9 cellular contexts compared by ENCODE assay signal in the genomic region with DNA sequence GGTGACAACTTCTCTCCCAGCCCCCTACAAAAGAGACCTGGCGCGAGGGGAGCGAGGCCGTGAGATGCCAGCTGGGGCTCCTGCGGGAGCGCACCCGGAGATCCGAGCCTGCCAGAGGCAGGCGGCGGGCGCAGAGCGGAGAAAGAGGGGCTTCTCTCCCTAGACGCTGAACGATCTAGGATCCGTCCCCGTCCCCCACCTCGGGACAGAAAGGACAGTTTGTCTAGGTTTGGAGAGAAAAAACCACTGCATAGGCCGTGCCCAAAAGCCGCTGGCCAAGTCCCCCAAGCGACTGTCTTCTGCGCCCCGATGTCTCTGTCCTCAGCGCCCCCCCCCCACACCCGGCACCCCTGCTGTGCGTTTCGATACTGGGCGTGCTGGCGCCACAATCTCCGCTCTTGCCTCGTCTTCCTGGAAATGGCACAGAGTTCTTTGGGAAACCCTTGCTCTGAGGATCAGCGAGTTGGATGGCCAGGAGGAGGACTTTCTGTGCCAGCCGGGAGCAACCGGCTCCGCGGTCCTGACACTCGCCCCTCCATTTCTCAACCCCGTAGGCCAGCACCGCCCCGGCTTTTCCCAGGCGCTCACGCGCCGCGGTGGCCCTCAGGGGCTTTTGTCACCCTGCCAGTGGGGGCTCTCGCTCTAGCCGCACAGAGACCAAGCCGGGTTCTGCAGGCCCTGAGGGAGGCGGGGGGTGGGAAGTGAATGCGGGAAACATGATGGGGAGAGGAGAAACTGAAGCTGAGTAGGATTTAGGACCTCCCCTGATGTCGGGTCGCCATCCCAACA. TPM values are rescaled to one million over a fixed set of nuclear protein-coding genes. Genes with fewer than 3 reads are reported as not detected.
DNase-seq lines count a peak whose midpoint lies in the region; ATAC-seq, FAIRE-seq and TF ChIP-seq lines count a peak whose summit lies in the region.
"Had no signal": no experiment of that assay in that cellular context is flagged by ENCODE, and none has a peak within 500 bp of the region (broad histone marks: within the 10 kb centered on the region; RNA-seq: fewer than 3 reads in every experiment).

No MANE protein-coding gene starts in this region.

- H4K20me1 ChIP-seq in GM12878 (ENCODE audit: control insufficient read depth, insufficient read depth): no peaks in the 10 kb centered on the region
- H4K20me1 ChIP-seq in HepG2 (ENCODE audit: insufficient read depth, low read length): peaks cover 4% of the 10 kb centered on the region; the same call in 1 of the 2 replicates

- peak; percentile 41 for ATAC-seq in GM12878
- ATAC-seq in HepG2: peak; percentile 18
- ATAC-seq in HG03571 (IDR thresholded peaks at IDR 0.05; ENCODE audit: unreplicated experiment): no peak
- no peak for ATAC-seq in GM18498 (IDR thresholded peaks at IDR 0.05; ENCODE audit: unreplicated experiment)
- no peak for ATAC-seq in GM21515 (IDR thresholded peaks at IDR 0.05; ENCODE audit: unreplicated experiment)

- peaks cover 34% of the 10 kb centered on the region for H3K4me1 ChIP-seq in GM12878 (ENCODE audit: control insufficient read depth, insufficient read depth, low read length)
- H3K4me1 ChIP-seq in HepG2 (ENCODE audit: insufficient read depth, low read length): peaks cover 41% of the 10 kb centered on the region
- no peaks in the 10 kb centered on the region for H3K4me1 ChIP-seq in urinary bladder (ENCODE audit: insufficient read depth)

- POLR2A ChIA-PET in GM12878 (lab: Charles Lee) (interaction anchor here (0.6 to 2.6 kb wide), 8 partner anchors 9 to 577 kb away, joined by 3 to 19 read pairs (median 5); no protein-coding TSS in a partner anchor), HepG2 (lab: Yijun Ruan, JAX) (no interaction called here)

- H3K27me3 ChIP-seq in GM12878 (replicated peaks in 1 of 2; ENCODE audit: control insufficient read depth in 2 of 2, insufficient read depth in 2 of 2, low read length in 1 of 2) (0 out of 4 replicates have a peak, but pooled peaks cover 0 to 3% of the 10 kb centered on the region in 2 experiments), HepG2 (ENCODE audit: control insufficient read depth in 1 of 2, insufficient read depth in 2 of 2, low read length in 2 of 2) (peaks cover 28 to 90% of the 10 kb centered on the region in 2 experiments)

- intact Hi-C loops in GM12878 (cut with micrococcal nuclease; ENCODE audit: unreplicated experiment) (no loop called here), HepG2 (cut with micrococcal nuclease; ENCODE audit: unreplicated experiment) (no loop called here)

- H3K4me3 ChIP-seq in GM12878 (peak overlapping the region; percentile 82), HepG2 (replicated peaks in 1 of 3; ENCODE audit: insufficient read depth in 1 of 3, low read depth in 2 of 3, low read length in 3 of 3) (peak overlapping the region in 2 of 3 experiments; percentile 25 to 61; a peak in 1 of 6 replicates), urinary bladder (ENCODE audit: low read depth, low read length) (peak overlapping the region; percentile 52)

- peak overlapping the region; percentile 37; the same call in 1 of the 2 replicates for H3K27ac ChIP-seq in GM12878 (ENCODE audit: control insufficient read depth, insufficient read depth)
- no peak overlapping the region for H3K27ac ChIP-seq in HepG2 (ENCODE audit: extremely low read length, insufficient read depth, low read length)
- no peak overlapping the region for H3K27ac ChIP-seq in urinary bladder (ENCODE audit: low read depth)
- H3K27ac ChIP-seq: epithelial cell of prostate had no signal

- FAIRE-seq in GM12878 (lab: Jason Lieb, UNC) (no peak), HepG2 (lab: Jason Lieb, UNC) (no peak)

- no peaks in the 10 kb centered on the region for H3K9me3 ChIP-seq in GM12878 (replicated peaks; ENCODE audit: control insufficient read depth, insufficient read depth, low read length)
- no peaks in the 10 kb centered on the region for H3K9me3 ChIP-seq in HepG2 (ENCODE audit: low read length)

- TF ChIP-seq EP300 in GM12878 (IDR thresholded peaks at IDR 0.05; ENCODE audit: borderline replicate concordance in 1 of 2, control insufficient read depth in 1 of 2, low read depth in 2 of 2, low read length in 2 of 2): no peak
- no peak for TF ChIP-seq EP300 in HepG2 (IDR thresholded peaks at IDR 0.05; ENCODE audit: low read depth in 2 of 2, low read length in 2 of 2)
- TF ChIP-seq EP300 in HepG2 (CRISPR knock-in tag; IDR thresholded peaks at IDR 0.05; ENCODE audit: borderline replicate concordance): no peak

- H3K79me2 ChIP-seq in GM12878 (ENCODE audit: control insufficient read depth, insufficient read depth, low read length) (peaks cover 26% of the 10 kb centered on the region), HepG2 (ENCODE audit: insufficient read depth, low read length) (no peaks in the 10 kb centered on the region)

- under 1% methylated on average over 44 of the region's 51 CpGs for WGBS in GM12878 (ENCODE audit: insufficient coverage, insufficient replicate concordance, low lambda C conversion rate, missing lambda C conversion rate)
- WGBS in HepG2 (ENCODE audit: low lambda C conversion rate): 6% methylated on average over 26 of the region's 51 CpGs
- 1% methylated on average over 51 of the region's 51 CpGs for WGBS in urinary bladder

- peak; percentile 15 for DNase-seq in stimulated activated CD4-positive, alpha-beta T cell treated with anti-CD3 and anti-CD28 coated beads, Interleukin-15, amount 100 ng/mL, for 24 hours
- no peak for DNase-seq in stimulated activated CD4-positive, alpha-beta T cell treated with anti-CD3 and anti-CD28 coated beads, Interleukin-1b, Interleukin-23, amount 100 ng/mL, for 48 hours
- no peak for DNase-seq in GM12878 (ENCODE audit: low read depth, low spot score)
- DNase-seq in HepG2 (ENCODE audit: low spot score): no peak

- no TSS peak for BruUV-seq in GM12878 (replicated peaks; lab: Mats Ljungman, UMichigan)
- no TSS peak for BruUV-seq in HepG2 (replicated peaks; lab: Mats Ljungman, UMichigan)

- RAD21 ChIA-PET in GM12878 (lab: Charles Lee; ENCODE audit: unreplicated experiment): interaction anchor here (0.6 to 5.1 kb wide), 15 partner anchors 9 to 439 kb away, joined by 3 to 54 read pairs (median 4); partner anchors contain the start of genes COG1 and SLC39A11

- TF ChIP-seq POLR2A in GM12878 (IDR thresholded peaks at IDR 0.05; ENCODE audit: low read depth, low read length) (no peak), HepG2 (IDR thresholded peaks at IDR 0.05; ENCODE audit: insufficient read depth in 1 of 2, low read depth in 2 of 2, low read length in 2 of 2) (no peak)

- CTCF ChIA-PET in GM12878 (lab: Yijun Ruan, JAX) (interaction anchor here (0.7 to 3.6 kb wide), 10 partner anchors 9 to 606 kb away, joined by 3 to 32 read pairs (median 9); no protein-coding TSS in a partner anchor), HepG2 (lab: Yijun Ruan, JAX; ENCODE audit: low intra/inter-chr PET ratio, low total read pairs) (no interaction called here)

- H3K4me2 ChIP-seq in GM12878 (ENCODE audit: control insufficient read depth, insufficient read depth) (peak overlapping the region; percentile 95), HepG2 (ENCODE audit: low read depth, low read length) (peak overlapping the region; percentile 57)

- H3K36me3 ChIP-seq in GM12878 (ENCODE audit: control insufficient read depth in 2 of 2, insufficient read depth in 2 of 2, low read length in 1 of 2): no peaks in the 10 kb centered on the region; a peak in 1 of 4 replicates
- H3K36me3 ChIP-seq in HepG2 (replicated peaks in 1 of 2; ENCODE audit: control insufficient read depth in 1 of 2, insufficient read depth in 2 of 2, low read length in 2 of 2): no peaks in the 10 kb centered on the region
- no peaks in the 10 kb centered on the region for H3K36me3 ChIP-seq in urinary bladder (ENCODE audit: insufficient read depth)

- in situ Hi-C loops in GM12878 (cut with MboI) (no loop called here), HepG2 (cut with HindIII; ENCODE audit: extremely low pct_ligation_motif_present, low pct_unique_long_range_greater_than_20kb) (no loop called here)

- TF ChIP-seq CTCF in GM12878 (IDR thresholded peaks at IDR 0.05 in 2 of 3, conservative IDR thresholded peaks at IDR 0.05 in 1 of 3; ENCODE audit: control insufficient read depth in 2 of 3, extremely low read depth in 1 of 3, insufficient read depth in 1 of 3, low read depth in 3 of 3, low read length in 3 of 3): no peak
- no peak for TF ChIP-seq CTCF in HepG2 (CRISPR knock-in tag; IDR thresholded peaks at IDR 0.05)

- H3K9ac ChIP-seq in GM12878 (ENCODE audit: control insufficient read depth, insufficient read depth, low read length): peak overlapping the region; percentile 66
- no peak overlapping the region for H3K9ac ChIP-seq in HepG2 (ENCODE audit: insufficient read depth, low read depth, low read length)

- SMC1A ChIA-PET in GM12878 (lab: Charles Lee; ENCODE audit: uncharacterized antibody, unreplicated experiment): interaction anchor here (1.0 to 3.4 kb wide), 9 partner anchors 9 to 440 kb away, joined by 3 to 35 read pairs (median 5); no protein-coding TSS in a partner anchor

- H2AFZ ChIP-seq in GM12878 (ENCODE audit: control insufficient read depth, low read depth, low read length): peak overlapping the region; percentile 55
- no peak overlapping the region for H2AFZ ChIP-seq in HepG2 (ENCODE audit: low read length)

- TF ChIP-seq RAD21 in GM12878 (IDR thresholded peaks at IDR 0.05; ENCODE audit: insufficient read depth, low read depth, low read length): no peak
- TF ChIP-seq RAD21 in HepG2 (CRISPR knock-in tag; IDR thresholded peaks at IDR 0.05): no peak

RNA-seq across cellular contexts. Expression of gene SSTR2, which starts 1.0 kb away (rescaled TPM):
- total RNA-seq in GM12878 (2013; cell fraction: nucleolus; rRNA removed): 17.7 and 19.0 TPM in 2 replicates
- total RNA-seq in GM12878 (2014; rRNA removed) (1.9 and 2.2 TPM in 2 replicates), GM12878 (2014; rRNA removed; fragmentation: Illumina TruSeq; extraction: Trizol) (1.7 and 2.0 TPM in 2 replicates), GM12878 (2021) (2.3 TPM in 2 replicates), HepG2 (2016; rRNA removed; fragmentation: Illumina TruSeq; extraction: Trizol) (not detected in 2 replicates), urinary bladder (1.3 TPM)
- polyA plus RNA-seq in GM12878 (2011; ENCODE audit: low read depth): 0.47 TPM
- polyA plus RNA-seq in GM12878 (2011; rRNA removed) (12.5 and 14.2 TPM in 2 replicates), GM12878 (2014; fragmentation: Illumina TruSeq; extraction: Trizol) (1.7 TPM in 2 replicates), GM12878 (2014; fragmentation: Nextera tagmentation; extraction: Ambion mirVana) (under 1 TPM; 0.47 to 0.69 TPM), GM12878 (2014; rRNA removed) (1.5 and 1.6 TPM in 2 replicates), GM12878 (2016; fragmentation: Nextera tagmentation; extraction: Ambion mirVana) (1 to 10 TPM; 1.2 to 1.6 TPM), HepG2 (2011; rRNA removed) (0.01 and 0.04 TPM in 2 replicates), urinary bladder (0.56 TPM)
- polyA plus RNA-seq in GM12878 (2011; cell fraction: cytosol; rRNA removed): 10.7 and 11.8 TPM in 2 replicates
- 8.3 and 11.2 TPM in 2 replicates for polyA plus RNA-seq in GM12878 (2011; cell fraction: nucleus; rRNA removed)
- polyA plus RNA-seq in GM12878 (2012): 0.54 and 0.97 TPM in 2 replicates
- polyA minus RNA-seq in GM12878 (2011; rRNA and poly(A)+ RNA removed): 26.0 and 31.7 TPM in 2 replicates
- polyA minus RNA-seq in GM12878 (2011; cell fraction: cytosol; rRNA and poly(A)+ RNA removed): 4.1 and 4.9 TPM in 2 replicates
- polyA minus RNA-seq in GM12878 (2011; cell fraction: nucleus; rRNA and poly(A)+ RNA removed): 7.4 and 8.3 TPM in 2 replicates
- not detected in 2 replicates for total RNA-seq in HepG2 (2016; cell fraction: cytosol; rRNA removed; fragmentation: Illumina TruSeq; extraction: Trizol; ENCODE audit: low read depth)
- total RNA-seq in HepG2 (2016; cell fraction: insoluble cytoplasmic fraction; rRNA removed; fragmentation: Illumina TruSeq; extraction: Trizol): 0.04 TPM in 1 of 2 replicates, not detected in the other
- 0.03 TPM in 1 of 2 replicates, not detected in the other for total RNA-seq in HepG2 (2016; cell fraction: membrane; rRNA removed; fragmentation: Illumina TruSeq; extraction: Trizol)
- total RNA-seq in HepG2 (2016; cell fraction: nucleus; rRNA removed; fragmentation: Illumina TruSeq; extraction: Trizol): not detected in 2 replicates
- polyA plus RNA-seq in HepG2 (2011; cell fraction: cytosol; rRNA removed): 0.05 TPM in 2 replicates
- polyA plus RNA-seq in HepG2 (2011; cell fraction: nucleus; rRNA removed): 0.03 TPM in 2 replicates
- 0.03 and 0.21 TPM in 2 replicates for polyA plus RNA-seq in HepG2 (2012)
- polyA plus RNA-seq in HepG2 (2016; cell fraction: cytosol; fragmentation: Illumina TruSeq; extraction: Trizol; ENCODE audit: low read depth): 0.02 TPM in 1 of 2 replicates, not detected in the other
- polyA plus RNA-seq in HepG2 (2016; cell fraction: insoluble cytoplasmic fraction; fragmentation: Illumina TruSeq; extraction: Trizol; ENCODE audit: low read depth): not detected in 2 replicates
- 0.02 TPM in 1 of 2 replicates, not detected in the other for polyA plus RNA-seq in HepG2 (2016; cell fraction: membrane; fragmentation: Illumina TruSeq; extraction: Trizol; ENCODE audit: low read depth)
- not detected in 2 replicates for polyA plus RNA-seq in HepG2 (2016; cell fraction: nucleus; fragmentation: Illumina TruSeq; extraction: Trizol; ENCODE audit: insufficient read depth, low read depth)
- polyA minus RNA-seq in HepG2 (2011; rRNA and poly(A)+ RNA removed; ENCODE audit: low replicate concordance): 0.07 and 0.14 TPM in 2 replicates
- not detected in 2 replicates for polyA minus RNA-seq in HepG2 (2011; cell fraction: cytosol; rRNA and poly(A)+ RNA removed)
- polyA minus RNA-seq in HepG2 (2011; cell fraction: nucleus; rRNA and poly(A)+ RNA removed): under 0.01 and 0.12 TPM in 2 replicates

RNA-seq across cellular contexts. Expression of gene COG1, which starts 27.0 kb away (rescaled TPM):
- total RNA-seq in GM12878 (2013; cell fraction: nucleolus; rRNA removed): 42.8 and 47.0 TPM in 2 replicates
- total RNA-seq in GM12878 (2014; rRNA removed) (16.7 and 23.9 TPM in 2 replicates), GM12878 (2014; rRNA removed; fragmentation: Illumina TruSeq; extraction: Trizol) (13.4 and 16.0 TPM in 2 replicates), GM12878 (2021) (20.7 and 24.1 TPM in 2 replicates), HepG2 (2016; rRNA removed; fragmentation: Illumina TruSeq; extraction: Trizol) (30.4 and 36.6 TPM in 2 replicates), urinary bladder (19.1 TPM)
- polyA plus RNA-seq in GM12878 (2011; ENCODE audit: low read depth): 10.9 TPM
- polyA plus RNA-seq in GM12878 (2011; rRNA removed) (11.9 and 21.1 TPM in 2 replicates), GM12878 (2014; fragmentation: Illumina TruSeq; extraction: Trizol) (19.5 and 25.8 TPM in 2 replicates), GM12878 (2014; fragmentation: Nextera tagmentation; extraction: Ambion mirVana) (10 to 100 TPM; 10.5 to 11.4 TPM), GM12878 (2014; rRNA removed) (13.8 and 14.4 TPM in 2 replicates), GM12878 (2016; fragmentation: Nextera tagmentation; extraction: Ambion mirVana) (10 to 100 TPM; 19.6 to 20.8 TPM), HepG2 (2011; rRNA removed) (39.7 and 42.4 TPM in 2 replicates), urinary bladder (27.0 TPM)
- polyA plus RNA-seq in GM12878 (2011; cell fraction: cytosol; rRNA removed): 15.1 and 18.4 TPM in 2 replicates
- 43.8 and 51.2 TPM in 2 replicates for polyA plus RNA-seq in GM12878 (2011; cell fraction: nucleus; rRNA removed)
- polyA plus RNA-seq in GM12878 (2012): 18.6 and 23.9 TPM in 2 replicates
- polyA minus RNA-seq in GM12878 (2011; rRNA and poly(A)+ RNA removed): 21.4 and 26.0 TPM in 2 replicates
- 9.5 and 11.2 TPM in 2 replicates for polyA minus RNA-seq in GM12878 (2011; cell fraction: cytosol; rRNA and poly(A)+ RNA removed)
- 19.2 and 29.9 TPM in 2 replicates for polyA minus RNA-seq in GM12878 (2011; cell fraction: nucleus; rRNA and poly(A)+ RNA removed)
- total RNA-seq in HepG2 (2016; cell fraction: cytosol; rRNA removed; fragmentation: Illumina TruSeq; extraction: Trizol; ENCODE audit: low read depth): 31.1 and 36.5 TPM in 2 replicates
- 27.8 and 35.5 TPM in 2 replicates for total RNA-seq in HepG2 (2016; cell fraction: insoluble cytoplasmic fraction; rRNA removed; fragmentation: Illumina TruSeq; extraction: Trizol)
- 23.1 and 24.1 TPM in 2 replicates for total RNA-seq in HepG2 (2016; cell fraction: membrane; rRNA removed; fragmentation: Illumina TruSeq; extraction: Trizol)
- 30.5 and 33.6 TPM in 2 replicates for total RNA-seq in HepG2 (2016; cell fraction: nucleus; rRNA removed; fragmentation: Illumina TruSeq; extraction: Trizol)
- 17.6 and 17.9 TPM in 2 replicates for polyA plus RNA-seq in HepG2 (2011; cell fraction: cytosol; rRNA removed)
- 109 and 125 TPM in 2 replicates for polyA plus RNA-seq in HepG2 (2011; cell fraction: nucleus; rRNA removed)
- 39.9 and 40.8 TPM in 2 replicates for polyA plus RNA-seq in HepG2 (2012)
- 7.6 and 9.4 TPM in 2 replicates for polyA plus RNA-seq in HepG2 (2016; cell fraction: cytosol; fragmentation: Illumina TruSeq; extraction: Trizol; ENCODE audit: low read depth)
- 29.1 and 39.8 TPM in 2 replicates for polyA plus RNA-seq in HepG2 (2016; cell fraction: insoluble cytoplasmic fraction; fragmentation: Illumina TruSeq; extraction: Trizol; ENCODE audit: low read depth)
- 12.3 and 15.1 TPM in 2 replicates for polyA plus RNA-seq in HepG2 (2016; cell fraction: membrane; fragmentation: Illumina TruSeq; extraction: Trizol; ENCODE audit: low read depth)
- 67.3 and 73.0 TPM in 2 replicates for polyA plus RNA-seq in HepG2 (2016; cell fraction: nucleus; fragmentation: Illumina TruSeq; extraction: Trizol; ENCODE audit: insufficient read depth, low read depth)
- 29.1 and 63.0 TPM in 2 replicates for polyA minus RNA-seq in HepG2 (2011; rRNA and poly(A)+ RNA removed; ENCODE audit: low replicate concordance)
- polyA minus RNA-seq in HepG2 (2011; cell fraction: cytosol; rRNA and poly(A)+ RNA removed): 21.6 and 22.3 TPM in 2 replicates
- polyA minus RNA-seq in HepG2 (2011; cell fraction: nucleus; rRNA and poly(A)+ RNA removed): 95.8 and 106 TPM in 2 replicates

Comparison
In these comparisons a context has a peak if more than half of its experiments do, and no peak if none do; other contexts are left out.
1. ATAC-seq: peak in GM12878 (single experiment) and HepG2 (single experiment); none in HG03571 (single experiment), GM18498 (single experiment) and GM21515 (single experiment).
2. Peak in every context shown above with its lines, with median percentiles within 50 percentile points of each other: H3K4me3 ChIP-seq.